ENCODE assay signal across 23 cellular contexts in genomic region chr14:73924337-73924736, GRCh38.
"Had no signal": no experiment of that assay in that cellular context is flagged by ENCODE, and none has a peak within 500 bp of the region (broad histone marks: within the 10 kb centered on the region; RNA-seq: fewer than 3 reads in every experiment).

No MANE protein-coding gene starts in this region.

- H3K4me1 Mint-ChIP-seq: brain; naive B cell; neural progenitor cell; stimulated activated naive CD8-positive, alpha-beta T cell treated with anti-CD3 and anti-CD28 coated beads, Interleukin-15, amount 100 ng/mL, for 72 hours had no signal

- H3K27ac ChIP-seq: gastroesophageal sphincter, heart left ventricle, left ventricle myocardium inferior, neural progenitor cell, prostate gland, right atrium auricular region, testis, VCaP had no signal

- H3K4me1 ChIP-seq: gastroesophageal sphincter, heart left ventricle, left ventricle myocardium inferior, neural progenitor cell, prostate gland, right atrium auricular region, testis had no signal

- H3K4me3 Mint-ChIP-seq: activated naive CD8-positive, alpha-beta T cell treated with anti-CD3 and anti-CD28 coated beads, Interleukin-2, amount 10 ng/mL, durations not matched to agents 7 days and 5 days; brain; naive B cell; neural progenitor cell; stimulated activated naive CD8-positive, alpha-beta T cell treated with anti-CD3 and anti-CD28 coated beads, Interleukin-15, amount 100 ng/mL, for 72 hours; T-helper 1 cell treated with Interleukin-12 subunit alpha and Interleukin-12 subunit beta and Interleukin-4 antibody, amounts not matched to agents 30 μg/mL and 1 μg/mL, for 36 hours; type B pancreatic cell had no signal

- H3K27me3 ChIP-seq: gastroesophageal sphincter, heart left ventricle, neural progenitor cell, right atrium auricular region, testis had no signal

- H3K9me3 ChIP-seq: gastroesophageal sphincter, heart left ventricle, left ventricle myocardium inferior, prostate gland, right atrium auricular region, testis had no signal

- H3K27me3 Mint-ChIP-seq: activated naive CD8-positive, alpha-beta T cell treated with anti-CD3 and anti-CD28 coated beads, Interleukin-2, amount 10 ng/mL, durations not matched to agents 7 days and 5 days; brain; naive B cell; stimulated activated naive CD8-positive, alpha-beta T cell treated with anti-CD3 and anti-CD28 coated beads, Interleukin-15, amount 100 ng/mL, for 72 hours; type B pancreatic cell had no signal

- ATAC-seq: gastroesophageal sphincter; heart left ventricle; stimulated activated naive CD8-positive, alpha-beta T cell treated with anti-CD3 and anti-CD28 coated beads, Interleukin-15, amount 100 ng/mL, for 72 hours had no signal

- H3K27ac Mint-ChIP-seq: activated naive CD8-positive, alpha-beta T cell treated with anti-CD3 and anti-CD28 coated beads, Interleukin-2, amount 10 ng/mL, durations not matched to agents 7 days and 5 days; neural progenitor cell; T-helper 1 cell treated with Interleukin-12 subunit alpha and Interleukin-12 subunit beta and Interleukin-4 antibody, amounts not matched to agents 30 μg/mL and 1 μg/mL, for 36 hours; type B pancreatic cell had no signal

- H3K4me3 ChIP-seq: gastroesophageal sphincter, heart left ventricle, left ventricle myocardium inferior, neural progenitor cell, prostate gland, right atrium auricular region, testis had no signal

- DNase-seq: activated CD4-positive, alpha-beta T cell treated with anti-CD3 and anti-CD28 coated beads for 1 hour; activated CD4-positive, alpha-beta T cell treated with anti-CD3 and anti-CD28 coated beads, Interleukin-2, amount 50 U/mL, for 48 hours; activated gamma-delta T cell treated with Interleukin-2 at 50 U/mL for 16 hours; activated naive CD8-positive, alpha-beta T cell treated with anti-CD3 and anti-CD28 coated beads, Interleukin-2, amount 10 ng/mL, durations not matched to agents 7 days and 5 days; anterior cingulate cortex; caudate nucleus; erythroblast; heart left ventricle; kidney glomerular epithelial cell; left ventricle myocardium inferior; mammary epithelial cell; naive B cell; stimulated activated CD4-positive, alpha-beta T cell treated with anti-CD3 and anti-CD28 coated beads, Interleukin-2, amount 100 ng/mL, for 24 hours; stimulated activated naive CD8-positive, alpha-beta T cell treated with anti-CD3 and anti-CD28 coated beads, Interleukin-15, amount 100 ng/mL, for 72 hours; testis had no signal
